25 cellular contexts compared by ENCODE assay signal in genomic region chr6:167455371-167455770, GRCh38.
"Had no signal": no experiment of that assay in that cellular context is flagged by ENCODE, and none has a peak within 500 bp of the region (broad histone marks: within the 10 kb centered on the region; RNA-seq: fewer than 3 reads in every experiment).

No MANE protein-coding gene starts in this region.

- H3K27me3 ChIP-seq: ascending aorta, brain microvascular endothelial cell, hepatocyte, tibial nerve had no signal

- H3K9me3 Mint-ChIP-seq: activated naive CD4-positive, alpha-beta T cell treated with anti-CD3 and anti-CD28 coated beads, Interleukin-2, amount 50 U/mL, for 72 hours; activated T-cell treated with anti-CD3 and anti-CD28 coated beads, Interleukin-2, amount 50 U/mL, for 24 hours; activated T-helper 17 cell treated with anti-CD3 and anti-CD28 coated beads, Interleukin-2, amount 50 U/mL, for 72 hours; immature natural killer cell; memory B cell; nephron; stimulated activated memory B cell treated with anti-CD40 and anti-IgM and Interleukin-4, amounts not matched to agents 10 μg/mL and 1 μg/mL and 100 μg/mL, for 72 hours; T-helper 2 cell treated with Interferon-gamma antibody and Interleukin-4, amounts not matched to agents 5 μg/mL and 100 μg/mL, for 36 hours had no signal

- H3K4me1 ChIP-seq: ascending aorta, parathyroid adenoma, stomach, suprapubic skin, tibial nerve had no signal

- H3K4me3 Mint-ChIP-seq: activated T-cell treated with anti-CD3 and anti-CD28 coated beads, Interleukin-2, amount 50 U/mL, for 24 hours; activated T-helper 17 cell treated with anti-CD3 and anti-CD28 coated beads, Interleukin-2, amount 50 U/mL, for 72 hours; immature natural killer cell; memory B cell; nephron; stimulated activated memory B cell treated with anti-CD40 and anti-IgM and Interleukin-4, amounts not matched to agents 10 μg/mL and 1 μg/mL and 100 μg/mL, for 72 hours; T-helper 2 cell treated with Interferon-gamma antibody and Interleukin-4, amounts not matched to agents 5 μg/mL and 100 μg/mL, for 36 hours had no signal

- DNase-seq: activated CD4-positive, alpha-beta T cell treated with anti-CD3 and anti-CD28 coated beads for 1 hour; activated CD4-positive, alpha-beta T cell treated with anti-CD3 and anti-CD28 coated beads, Interleukin-2, amount 50 U/mL, for 1 hour; activated CD8-positive, alpha-beta memory T cell treated with anti-CD3 and anti-CD28 coated beads for 24 hours; activated CD8-positive, alpha-beta memory T cell treated with anti-CD3 and anti-CD28 coated beads, Interleukin-2, amount 50 U/mL, for 4 hours; activated T-cell treated with anti-CD3 and anti-CD28 coated beads, Interleukin-2, amount 50 U/mL, for 24 hours; brain microvascular endothelial cell; central memory CD4-positive, alpha-beta T cell; effector memory CD4-positive, alpha-beta T cell; foreskin melanocyte; immature natural killer cell; kidney glomerular epithelial cell; small intestine; stomach had no signal

- H3K4me3 ChIP-seq: ascending aorta, hepatocyte, stomach, suprapubic skin, tibial nerve had no signal

- H3K36me3 ChIP-seq: ascending aorta, brain microvascular endothelial cell, stomach, suprapubic skin, tibial nerve had no signal

- H3K27ac Mint-ChIP-seq: activated naive CD4-positive, alpha-beta T cell treated with anti-CD3 and anti-CD28 coated beads, Interleukin-2, amount 50 U/mL, for 72 hours; activated T-cell treated with anti-CD3 and anti-CD28 coated beads, Interleukin-2, amount 50 U/mL, for 24 hours; activated T-helper 17 cell treated with anti-CD3 and anti-CD28 coated beads, Interleukin-2, amount 50 U/mL, for 72 hours; immature natural killer cell; memory B cell; nephron; stimulated activated memory B cell treated with anti-CD40 and anti-IgM and Interleukin-4, amounts not matched to agents 10 μg/mL and 1 μg/mL and 100 μg/mL, for 72 hours; T-helper 2 cell treated with Interferon-gamma antibody and Interleukin-4, amounts not matched to agents 5 μg/mL and 100 μg/mL, for 36 hours had no signal

- ATAC-seq: activated naive CD4-positive, alpha-beta T cell treated with anti-CD3 and anti-CD28 coated beads, Interleukin-2, amount 50 U/mL, for 72 hours; activated T-helper 17 cell treated with anti-CD3 and anti-CD28 coated beads, Interleukin-2, amount 50 U/mL, for 72 hours; sciatic nerve; stimulated activated memory B cell treated with anti-CD40 and anti-IgM and Interleukin-4, amounts not matched to agents 10 μg/mL and 1 μg/mL and 100 μg/mL, for 72 hours had no signal

- H3K4me1 Mint-ChIP-seq: activated T-helper 17 cell treated with anti-CD3 and anti-CD28 coated beads, Interleukin-2, amount 50 U/mL, for 72 hours; immature natural killer cell; memory B cell; nephron; stimulated activated memory B cell treated with anti-CD40 and anti-IgM and Interleukin-4, amounts not matched to agents 10 μg/mL and 1 μg/mL and 100 μg/mL, for 72 hours had no signal

- H3K9me3 ChIP-seq: ascending aorta, stomach, suprapubic skin, tibial nerve had no signal

- H3K36me3 Mint-ChIP-seq: activated naive CD4-positive, alpha-beta T cell treated with anti-CD3 and anti-CD28 coated beads, Interleukin-2, amount 50 U/mL, for 72 hours; immature natural killer cell; memory B cell; stimulated activated memory B cell treated with anti-CD40 and anti-IgM and Interleukin-4, amounts not matched to agents 10 μg/mL and 1 μg/mL and 100 μg/mL, for 72 hours had no signal
